18 cellular contexts compared by ENCODE assay signal in genomic region chr2:33264766-33265165, GRCh38.
"Had no signal": no experiment of that assay in that cellular context is flagged by ENCODE, and none has a peak within 500 bp of the region (broad histone marks: within the 10 kb centered on the region; RNA-seq: fewer than 3 reads in every experiment).

No MANE protein-coding gene starts in this region.

- H3K9me3 Mint-ChIP-seq: activated CD4-positive, alpha-beta T cell treated with anti-CD3 and anti-CD28 coated beads, Interleukin-2, amount 10 ng/mL, durations not matched to agents 7 days and 5 days; memory B cell; neural crest cell; type B pancreatic cell had no signal

- H3K27ac ChIP-seq: epithelial cell of prostate, pancreas had no signal

- FAIRE-seq: islet of Langerhans, pancreas had no signal

- H3K27me3 Mint-ChIP-seq: type B pancreatic cell had no signal

- DNase-seq: activated B cell treated with CpG ODN at 0.5 μM for 24 hours; activated CD4-positive, alpha-beta T cell treated with anti-CD3 and anti-CD28 coated beads, Interleukin-2, amount 10 ng/mL, durations not matched to agents 7 days and 5 days; activated CD8-positive, alpha-beta memory T cell treated with anti-CD3 and anti-CD28 coated beads for 24 hours; activated naive CD4-positive, alpha-beta T cell treated with anti-CD3 and anti-CD28 coated beads, Interleukin-2, amount 50 U/mL, for 16 hours; activated T-cell treated with anti-CD3 and anti-CD28 coated beads for 4 hours; amygdala; central memory CD4-positive, alpha-beta T cell; effector memory CD4-positive, alpha-beta T cell; pancreas; SIG-M5; stimulated activated CD4-positive, alpha-beta T cell treated with anti-CD3 and anti-CD28 coated beads, Interleukin-15, amount 100 ng/mL, for 24 hours; T-helper 17 cell had no signal

- H3K9me3 ChIP-seq: pancreas had no signal

- H3K36me3 Mint-ChIP-seq: memory B cell had no signal

- H3K4me3 Mint-ChIP-seq: activated B cell treated with CpG ODN at 0.5 μM for 24 hours; activated CD4-positive, alpha-beta T cell treated with anti-CD3 and anti-CD28 coated beads, Interleukin-2, amount 10 ng/mL, durations not matched to agents 7 days and 5 days; memory B cell; neural crest cell; T-helper 17 cell; type B pancreatic cell had no signal

- ATAC-seq: left lobe of liver, pancreas, T-helper 17 cell had no signal

- H3K4me3 ChIP-seq: pancreas had no signal

- H3K4me1 Mint-ChIP-seq: activated B cell treated with CpG ODN at 0.5 μM for 24 hours; activated CD4-positive, alpha-beta T cell treated with anti-CD3 and anti-CD28 coated beads, Interleukin-2, amount 10 ng/mL, durations not matched to agents 7 days and 5 days; neural crest cell; T-helper 17 cell had no signal

- H3K36me3 ChIP-seq: pancreas had no signal

- H3K27ac Mint-ChIP-seq: activated B cell treated with CpG ODN at 0.5 μM for 24 hours; activated CD4-positive, alpha-beta T cell treated with anti-CD3 and anti-CD28 coated beads, Interleukin-2, amount 10 ng/mL, durations not matched to agents 7 days and 5 days; memory B cell; T-helper 17 cell; type B pancreatic cell had no signal

- H3K4me1 ChIP-seq: pancreas had no signal

- H3K27me3 ChIP-seq: pancreas had no signal
